ENCODE assay signal across 8 cellular contexts in the genomic region with DNA sequence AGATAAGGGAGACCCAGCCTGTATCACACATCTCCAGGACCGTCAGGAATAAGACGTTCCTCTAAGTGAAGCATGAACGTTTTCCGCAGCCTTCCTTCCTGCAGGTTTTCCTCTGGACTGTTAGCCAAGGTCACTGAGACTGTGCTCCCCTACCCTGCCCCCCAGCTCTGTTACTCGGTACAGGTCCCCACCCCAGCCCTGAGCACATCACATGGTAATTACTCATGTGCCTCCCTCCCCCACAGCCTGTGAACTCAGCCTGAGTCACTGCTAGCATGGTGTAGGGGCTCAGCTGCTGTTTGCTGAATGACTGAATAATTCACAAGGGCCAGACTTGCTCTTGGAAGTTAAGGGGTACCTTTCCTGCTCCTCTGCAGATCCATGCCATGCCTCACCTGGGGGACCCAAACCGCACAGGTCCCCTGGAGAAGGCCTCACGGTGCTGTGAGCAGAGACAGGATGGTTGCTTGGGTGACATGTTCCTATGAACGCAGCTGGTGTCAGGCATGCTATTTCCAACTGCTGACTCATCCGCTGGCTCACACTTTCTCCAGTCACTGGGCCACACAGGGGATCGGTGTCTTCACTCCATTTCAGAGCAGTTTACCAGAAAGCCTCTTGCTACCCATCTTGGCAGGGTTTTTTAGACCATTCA.
DNase-seq lines count a peak whose midpoint lies in the region; FAIRE-seq and TF ChIP-seq lines count a peak whose summit lies in the region.

No MANE protein-coding gene starts in this region.

- FAIRE-seq in HTR-8/SVneo (lab: Jason Lieb, UNC) = peak; percentile 97

- peak; percentile 97 for DNase-seq in Caki2 (ENCODE audit: low read depth)
- DNase-seq in HTR-8/SVneo (ENCODE audit: insufficient read length, low spot score) = peak; percentile 94
- DNase-seq in activated CD4-positive, alpha-beta T cell treated with anti-CD3 and anti-CD28 coated beads for 1 hour = peak; percentile 47
- DNase-seq in colonic mucosa = peak; percentile 50
- peak; percentile 43 for DNase-seq in medulla oblongata (ENCODE audit: extremely low spot score)
- DNase-seq in stimulated activated CD8-positive, alpha-beta memory T cell treated with anti-CD3 and anti-CD28 coated beads, Interleukin-15, amount 100 ng/mL, for 24 hours (ENCODE audit: low read depth) = peak; percentile 28
- no peak for DNase-seq in OCI-LY7 (ENCODE audit: low spot score)
- DNase-seq in GF-D8 (lab: John Stamatoyannopoulos, UW) = no peak

- H3K4me3 ChIP-seq in colonic mucosa (no peak overlapping the region), OCI-LY7 (ENCODE audit: low read depth, low read length, poor library complexity, severe bottlenecking) (no peak overlapping the region)

- H4K20me1 ChIP-seq in OCI-LY7 (ENCODE audit: insufficient read depth, low read length) = no peaks in the 10 kb centered on the region

- TF ChIP-seq CTCF in colonic mucosa (IDR thresholded peaks at IDR 0.05) (no peak), OCI-LY7 (conservative IDR thresholded peaks at IDR 0.05; ENCODE audit: low read length) (no peak)

- H3K9me3 ChIP-seq in colonic mucosa (no peaks in the 10 kb centered on the region), OCI-LY7 (ENCODE audit: low read length) (no peaks in the 10 kb centered on the region)

- POLR2A ChIA-PET in OCI-LY7 (lab: Charles Lee) = no interaction called here

- no peak overlapping the region for H2AFZ ChIP-seq in OCI-LY7 (ENCODE audit: low read length)

- intact Hi-C loops in colonic mucosa (cut with DNase I) = no loop called here
- intact Hi-C loops in OCI-LY7 (cut with micrococcal nuclease; ENCODE audit: unreplicated experiment) = no loop called here

- CTCF ChIA-PET in OCI-LY7 (lab: Charles Lee; ENCODE audit: unreplicated experiment) = interaction anchor here (0.5 kb wide), 1 partner anchor 17 kb away, joined by 3 read pairs; no protein-coding TSS in a partner anchor

- no peak overlapping the region for H3K27ac ChIP-seq in colonic mucosa
- H3K27ac ChIP-seq in OCI-LY7 (ENCODE audit: low read depth, low read length, poor library complexity, severe bottlenecking) = no peak overlapping the region

- H3K4me1 ChIP-seq in colonic mucosa (no peaks in the 10 kb centered on the region), OCI-LY7 (ENCODE audit: insufficient read depth, low read length, poor library complexity, severe bottlenecking) (peaks cover 6% of the 10 kb centered on the region)

- no peaks in the 10 kb centered on the region for H3K27me3 ChIP-seq in colonic mucosa

- H3K9ac ChIP-seq in colonic mucosa (ENCODE audit: low read depth in 2 of 2, low read length in 2 of 2) = no peak overlapping the region

- H3K9me2 ChIP-seq in OCI-LY7 (ENCODE audit: insufficient read depth, low read length) = no peaks in the 10 kb centered on the region

- in situ Hi-C loops in Caki2 (cut with HindIII; ENCODE audit: low pct_unique_long_range_greater_than_20kb, low sequenced_read_pairs) = no loop called here

- H3K36me3 ChIP-seq in colonic mucosa (no peaks in the 10 kb centered on the region), OCI-LY7 (ENCODE audit: insufficient read depth, low read length) (no peaks in the 10 kb centered on the region)

- BruUV-seq in OCI-LY7 (replicated peaks; lab: Mats Ljungman, UMichigan) = no TSS peak

- H3K79me2 ChIP-seq in OCI-LY7 (ENCODE audit: insufficient read depth, low read depth, low read length) = no peaks in the 10 kb centered on the region

- no peak overlapping the region for H3K4me2 ChIP-seq in OCI-LY7 (ENCODE audit: low read length)

Comparison
In these comparisons a context has a peak if more than half of its experiments do, and no peak if none do; other contexts are left out.
1. DNase-seq: peak in Caki2 (single experiment), HTR-8/SVneo (single experiment), activated CD4-positive, alpha-beta T cell treated with anti-CD3 and anti-CD28 coated beads for 1 hour (single experiment), colonic mucosa (single experiment), medulla oblongata (single experiment) and stimulated activated CD8-positive, alpha-beta memory T cell treated with anti-CD3 and anti-CD28 coated beads, Interleukin-15, amount 100 ng/mL, for 24 hours (single experiment); none in OCI-LY7 (single experiment) and GF-D8 (single experiment).